ENCODE assay signal across 11 cellular contexts in the genomic region with DNA sequence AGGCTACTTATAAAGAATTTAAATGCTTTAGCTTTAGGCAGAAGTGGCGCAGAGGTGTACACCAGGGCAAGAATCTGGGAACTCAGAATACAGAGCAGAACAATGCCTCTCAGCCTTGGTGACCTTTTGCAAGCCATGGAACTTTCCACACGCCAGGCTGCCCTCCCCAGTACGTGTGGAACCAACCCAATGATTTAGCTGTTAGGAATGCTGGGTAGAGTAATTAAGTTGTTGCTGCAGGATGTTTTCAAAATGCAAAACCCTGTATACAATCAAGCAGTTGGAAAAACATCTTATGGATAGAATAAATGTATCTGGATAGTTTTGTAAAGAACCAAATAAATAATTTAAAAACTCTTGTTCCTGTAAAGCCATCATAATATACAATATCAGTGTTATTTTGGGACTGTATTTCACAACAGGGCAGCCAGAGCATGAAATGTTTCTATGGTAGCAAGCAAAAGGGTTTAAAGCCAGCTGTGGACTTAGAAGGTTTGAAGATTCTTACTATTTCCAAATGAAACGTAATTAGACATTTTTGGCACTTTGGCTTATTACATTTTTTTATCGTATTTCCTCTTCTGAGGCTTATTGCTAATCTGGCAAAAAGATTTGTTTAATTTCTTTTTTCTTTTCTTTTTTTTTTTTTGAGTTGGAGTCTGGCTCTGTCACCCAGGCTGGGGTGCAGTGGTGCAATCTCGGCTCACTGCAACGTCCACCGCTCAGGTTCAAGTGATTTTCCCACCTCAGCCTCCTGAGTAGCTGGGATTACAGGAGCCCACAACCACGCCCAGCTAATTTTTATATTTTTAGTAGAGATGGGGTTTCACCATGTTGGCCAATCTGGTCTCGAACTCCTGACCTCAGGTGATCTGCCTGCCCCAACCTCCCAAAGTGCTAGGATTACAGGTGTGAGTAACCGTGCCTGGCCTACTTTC. TPM values are rescaled to one million over a fixed set of nuclear protein-coding genes. Genes with fewer than 3 reads are reported as not detected.
DNase-seq lines count a peak whose midpoint lies in the region; ATAC-seq and TF ChIP-seq lines count a peak whose summit lies in the region.
"Had no signal": no experiment of that assay in that cellular context is flagged by ENCODE, and none has a peak within 500 bp of the region (broad histone marks: within the 10 kb centered on the region; RNA-seq: fewer than 3 reads in every experiment).

No MANE protein-coding gene starts in this region.

- H3K4me1 Mint-ChIP-seq in osteocyte (ENCODE audit: unreplicated experiment) (peaks cover 54% of the 10 kb centered on the region), type B pancreatic cell (ENCODE audit: unreplicated experiment) (peaks cover 13% of the 10 kb centered on the region)

- H3K9me3 Mint-ChIP-seq in osteocyte (ENCODE audit: unreplicated experiment), result no peaks in the 10 kb centered on the region
- no peaks in the 10 kb centered on the region for H3K9me3 Mint-ChIP-seq in type B pancreatic cell
- H3K9me3 Mint-ChIP-seq: effector memory CD8-positive, alpha-beta T cell had no signal

- H3K27ac Mint-ChIP-seq in osteocyte (ENCODE audit: unreplicated experiment) (peak overlapping the region; percentile 73), type B pancreatic cell (no peak overlapping the region)
- H3K27ac Mint-ChIP-seq: effector memory CD8-positive, alpha-beta T cell had no signal

- ATAC-seq in GM21529 (IDR thresholded peaks at IDR 0.05; ENCODE audit: unreplicated experiment) (no peak), GM21526 (IDR thresholded peaks at IDR 0.05; ENCODE audit: low FRiP score, unreplicated experiment) (no peak)
- ATAC-seq: effector memory CD8-positive, alpha-beta T cell had no signal

- no peaks in the 10 kb centered on the region for H3K27me3 Mint-ChIP-seq in osteocyte (ENCODE audit: unreplicated experiment)
- no peaks in the 10 kb centered on the region for H3K27me3 Mint-ChIP-seq in type B pancreatic cell

- TF ChIP-seq CTCF in osteocyte (IDR thresholded peaks at IDR 0.05), result no peak
- TF ChIP-seq CTCF in type B pancreatic cell (conservative IDR thresholded peaks at IDR 0.05), result no peak

- DNase-seq in Daoy (ENCODE audit: low read depth) (peak; percentile 53), SW480 (ENCODE audit: low spot score) (peak; percentile 85), glomerular visceral epithelial cell (ENCODE audit: extremely low spot score) (peak; percentile 7), osteocyte (ENCODE audit: extremely low spot score, unreplicated experiment) (no peak), 8988T (no peak), type B pancreatic cell (ENCODE audit: extremely low spot score, unreplicated experiment) (no peak)
- DNase-seq: DMS 273 treated with DMSO at 0.1 percent for 48 hours; effector memory CD8-positive, alpha-beta T cell; SIG-M5 had no signal

- no peaks in the 10 kb centered on the region for H3K36me3 Mint-ChIP-seq in osteocyte (ENCODE audit: unreplicated experiment)
- no peaks in the 10 kb centered on the region for H3K36me3 Mint-ChIP-seq in type B pancreatic cell

- H3K4me3 Mint-ChIP-seq in osteocyte (ENCODE audit: unreplicated experiment), result no peak overlapping the region
- H3K4me3 Mint-ChIP-seq in type B pancreatic cell, result no peak overlapping the region
- H3K4me3 Mint-ChIP-seq: effector memory CD8-positive, alpha-beta T cell had no signal

RNA-seq across cellular contexts. Expression of a gene that starts 19.6 kb away (rescaled TPM):
- 0.18 and 0.63 TPM in 2 replicates for total RNA-seq in Daoy (2014; rRNA removed; shearing (Covaris generic))
- total RNA-seq in osteocyte (1.3 and 2.1 TPM in 2 replicates), type B pancreatic cell (ENCODE audit: low replicate concordance) (0.57 and 0.70 TPM in 2 replicates)

RNA-seq across cellular contexts. Expression of a gene that starts 28.8 kb away (rescaled TPM):
- 5.6 and 6.1 TPM in 2 replicates for total RNA-seq in Daoy (2014; rRNA removed; shearing (Covaris generic))
- total RNA-seq in osteocyte (2.1 and 2.8 TPM in 2 replicates), type B pancreatic cell (ENCODE audit: low replicate concordance) (1.5 and 1.9 TPM in 2 replicates)

Comparison
In these comparisons a context has a peak if more than half of its experiments do, and no peak if none do; other contexts are left out.
1. DNase-seq: peak in Daoy (single experiment), SW480 (single experiment) and glomerular visceral epithelial cell (single experiment); none in osteocyte (single experiment), 8988T (single experiment) and type B pancreatic cell (single experiment).